Comparison of ENCODE assay signal across 17 cellular contexts in genomic region chr6:13519839-13520238, GRCh38. TPM values are rescaled to one million over a fixed set of nuclear protein-coding genes. Genes with fewer than 3 reads are reported as not detected.
DNase-seq lines count a peak whose midpoint lies in the region; ATAC-seq and TF ChIP-seq lines count a peak whose summit lies in the region.
"Had no signal": no experiment of that assay in that cellular context is flagged by ENCODE, and none has a peak within 500 bp of the region (broad histone marks: within the 10 kb centered on the region; RNA-seq: fewer than 3 reads in every experiment).

No MANE protein-coding gene starts in this region.

- H3K4me1 Mint-ChIP-seq in activated B cell treated with CpG ODN at 0.5 μM for 24 hours, result peaks cover 14% of the 10 kb centered on the region
- H3K4me1 Mint-ChIP-seq: CD4-positive, alpha-beta memory T cell; CD4-positive, CD25-positive, alpha-beta regulatory T cell; CD8-positive, alpha-beta memory T cell had no signal

- POLR2A ChIA-PET in activated B cell treated with CpG ODN at 0.5 μM for 24 hours (lab: Charles Lee), result no interaction called here

- H3K27ac ChIP-seq in colonic mucosa, result no peak overlapping the region
- no peak overlapping the region for H3K27ac ChIP-seq in left ventricle myocardium inferior (replicated peaks)
- H3K27ac ChIP-seq: BLaER1 had no signal

- DNase-seq in activated B cell treated with CpG ODN at 0.5 μM for 24 hours (no peak), colonic mucosa (peak; percentile 6), NAMALWA (ENCODE audit: low spot score) (no peak), left ventricle myocardium inferior (no peak), iPS-NIHi7 (ENCODE audit: extremely low spot score) (no peak)
- DNase-seq: 8988T; ACHN; BE2C; C1 segment of cervical spinal cord; CD4-positive, alpha-beta memory T cell; CD4-positive, CD25-positive, alpha-beta regulatory T cell; CD8-positive, alpha-beta memory T cell; COR-L47; DMS79 treated with DMSO at 0.1 percent for 48 hours; GF-D8 had no signal

- H3K9me3 ChIP-seq in colonic mucosa (no peaks in the 10 kb centered on the region), left ventricle myocardium inferior (replicated peaks) (no peaks in the 10 kb centered on the region)
- H3K9me3 ChIP-seq: BE2C had no signal

- no peak for ATAC-seq in activated B cell treated with CpG ODN at 0.5 μM for 24 hours (ENCODE audit: low read depth)

- no peak overlapping the region for H3K9ac ChIP-seq in colonic mucosa (ENCODE audit: low read depth in 2 of 2, low read length in 2 of 2)
- H3K9ac ChIP-seq: BLaER1 had no signal

- H3K27ac Mint-ChIP-seq in activated B cell treated with CpG ODN at 0.5 μM for 24 hours, result peak overlapping the region; percentile 14
- H3K27ac Mint-ChIP-seq: CD14-positive monocyte; CD4-positive, alpha-beta memory T cell; CD4-positive, CD25-positive, alpha-beta regulatory T cell; CD8-positive, alpha-beta memory T cell had no signal

- TF ChIP-seq CTCF in activated B cell treated with CpG ODN at 0.5 μM for 24 hours (IDR thresholded peaks at IDR 0.05), result no peak
- TF ChIP-seq CTCF in colonic mucosa (IDR thresholded peaks at IDR 0.05), result no peak
- TF ChIP-seq CTCF in left ventricle myocardium inferior (IDR thresholded peaks at IDR 0.05; ENCODE audit: borderline replicate concordance), result no peak

- no peaks in the 10 kb centered on the region for H3K36me3 Mint-ChIP-seq in activated B cell treated with CpG ODN at 0.5 μM for 24 hours (ENCODE audit: low read depth)
- H3K36me3 Mint-ChIP-seq: CD14-positive monocyte; CD4-positive, alpha-beta memory T cell; CD4-positive, CD25-positive, alpha-beta regulatory T cell had no signal

- H3K36me3 ChIP-seq in colonic mucosa, result no peaks in the 10 kb centered on the region
- H3K36me3 ChIP-seq in left ventricle myocardium inferior, result no peaks in the 10 kb centered on the region
- H3K36me3 ChIP-seq: BE2C, BLaER1 had no signal

- intact Hi-C loops in activated B cell treated with CpG ODN at 0.5 μM for 24 hours (cut with micrococcal nuclease), result no loop called here
- intact Hi-C loops in colonic mucosa (cut with DNase I), result no loop called here
- intact Hi-C loops in left ventricle myocardium inferior (cut with micrococcal nuclease), result no loop called here

- no peaks in the 10 kb centered on the region for H3K4me1 ChIP-seq in colonic mucosa
- H3K4me1 ChIP-seq in left ventricle myocardium inferior, result peaks cover 18% of the 10 kb centered on the region
- H3K4me1 ChIP-seq: BE2C had no signal

- H3K4me3 ChIP-seq in colonic mucosa, result no peak overlapping the region
- H3K4me3 ChIP-seq in left ventricle myocardium inferior, result no peak overlapping the region
- H3K4me3 ChIP-seq: BLaER1 had no signal

- no peaks in the 10 kb centered on the region for H3K27me3 Mint-ChIP-seq in activated B cell treated with CpG ODN at 0.5 μM for 24 hours

- CTCF ChIA-PET in activated B cell treated with CpG ODN at 0.5 μM for 24 hours (lab: Charles Lee), result no interaction called here

- H3K4me3 Mint-ChIP-seq in activated B cell treated with CpG ODN at 0.5 μM for 24 hours, result no peak overlapping the region
- H3K4me3 Mint-ChIP-seq: CD14-positive monocyte; CD4-positive, alpha-beta memory T cell; CD4-positive, CD25-positive, alpha-beta regulatory T cell; CD8-positive, alpha-beta memory T cell had no signal

- no peaks in the 10 kb centered on the region for H3K9me3 Mint-ChIP-seq in activated B cell treated with CpG ODN at 0.5 μM for 24 hours
- H3K9me3 Mint-ChIP-seq: CD14-positive monocyte; CD4-positive, CD25-positive, alpha-beta regulatory T cell; CD8-positive, alpha-beta memory T cell had no signal

- H3K27me3 ChIP-seq in colonic mucosa, result no peaks in the 10 kb centered on the region
- no peaks in the 10 kb centered on the region for H3K27me3 ChIP-seq in left ventricle myocardium inferior (ENCODE audit: low read depth)
- H3K27me3 ChIP-seq: BE2C, BLaER1 had no signal

RNA-seq across cellular contexts. Expression of gene GFOD1, which starts 32.4 kb away (rescaled TPM):
- 8.3 and 8.4 TPM in 2 replicates for total RNA-seq in activated B cell treated with CpG ODN at 0.5 μM for 24 hours
- 1 to 10 TPM; 6.9 to 7.6 TPM for total RNA-seq in colonic mucosa
- total RNA-seq in left ventricle myocardium inferior, result 51.6 TPM

RNA-seq across cellular contexts. Expression of gene SIRT5, which starts 54.6 kb away (rescaled TPM):
- total RNA-seq in activated B cell treated with CpG ODN at 0.5 μM for 24 hours (9.7 and 12.4 TPM in 2 replicates), colonic mucosa (10 to 100 TPM; 13.3 to 13.7 TPM), left ventricle myocardium inferior (58.0 TPM)
